Comparison of ENCODE assay signal across 1 cellular context in genomic region chr1:155322953-155323728, GRCh38.
TF ChIP-seq lines count a peak whose summit lies in the region.

No MANE protein-coding gene starts in this region.

TF ChIP-seq in HEK293, 187 proteins besides CTCF, POLR2A, EP300 and RAD21 (continued from another document and continues in another):
- TF ChIP-seq SCRT2 (tag by site-specific recombination; IDR thresholded peaks at IDR 0.05) (peak; percentile 24; the same call in 1 of the 2 replicates), ZNF747 (tag by site-specific recombination; IDR thresholded peaks at IDR 0.05) (no peak), ZFP69B (tag by site-specific recombination; IDR thresholded peaks at IDR 0.05) (peak; percentile 79), ZFHX2 (tag by site-specific recombination; conservative IDR thresholded peaks at IDR 0.05) (no peak), ZNF785 (tag by site-specific recombination; IDR thresholded peaks at IDR 0.05) (0 out of 2 replicates have a peak, but pooled peaks have one; percentile 19), ZNF10 (tag by site-specific recombination; IDR thresholded peaks at IDR 0.05) (no peak; the same call in 1 of the 2 replicates), ZNF626 (tag by site-specific recombination; IDR thresholded peaks at IDR 0.05) (no peak), TRIM28 (IDR thresholded peaks at IDR 0.05; ENCODE audit: borderline replicate concordance, low read length) (no peak), ZNF37A (tag by site-specific recombination; IDR thresholded peaks at IDR 0.05) (no peak), ZNF169 (tag by site-specific recombination; IDR thresholded peaks at IDR 0.05) (no peak), ZNF701 (tag by site-specific recombination; IDR thresholded peaks at IDR 0.05) (no peak), ZNF510 (tag by site-specific recombination; IDR thresholded peaks at IDR 0.05; ENCODE audit: insufficient replicate concordance) (no peak), PRDM4 (tag by site-specific recombination; IDR thresholded peaks at IDR 0.05) (no peak), ZNF664 (tag by site-specific recombination; IDR thresholded peaks at IDR 0.05) (no peak), YY2 (tag by site-specific recombination; IDR thresholded peaks at IDR 0.05) (no peak), KLF1 (tag by site-specific recombination; IDR thresholded peaks at IDR 0.05) (peak; percentile 66), ZNF391 (tag by site-specific recombination; IDR thresholded peaks at IDR 0.05; ENCODE audit: borderline replicate concordance, low read depth) (peak; percentile 78; the same call in 1 of the 2 replicates), GLIS2 (tag by site-specific recombination; IDR thresholded peaks at IDR 0.05) (peak; percentile 93), ZNF133 (tag by site-specific recombination; IDR thresholded peaks at IDR 0.05) (no peak), SETDB1 (IDR thresholded peaks at IDR 0.05; ENCODE audit: insufficient read length, low read length) (no peak), SP3 (tag by site-specific recombination; IDR thresholded peaks at IDR 0.05) (peak; percentile 86), ZNF692 (tag by site-specific recombination; IDR thresholded peaks at IDR 0.05) (peak; percentile 82), RBAK (tag by site-specific recombination; IDR thresholded peaks at IDR 0.05) (no peak), ZNF140 (tag by site-specific recombination; IDR thresholded peaks at IDR 0.05) (no peak), ZNF654 (tag by site-specific recombination; IDR thresholded peaks at IDR 0.05; ENCODE audit: low read depth) (peak; percentile 32), GLI4 (tag by site-specific recombination; IDR thresholded peaks at IDR 0.05) (no peak), ZNF175 (tag by site-specific recombination; IDR thresholded peaks at IDR 0.05) (no peak), ZNF221 (tag by site-specific recombination; IDR thresholded peaks at IDR 0.05; ENCODE audit: borderline replicate concordance) (no peak), ZNF350 (tag by site-specific recombination; IDR thresholded peaks at IDR 0.05) (no peak), ZNF558 (tag by site-specific recombination; IDR thresholded peaks at IDR 0.05) (no peak), HOXC10 (CRISPR knock-in tag; IDR thresholded peaks at IDR 0.05) (no peak), MYNN (tag by site-specific recombination; IDR thresholded peaks at IDR 0.05; ENCODE audit: borderline replicate concordance) (no peak), ZSCAN30 (tag by site-specific recombination; IDR thresholded peaks at IDR 0.05) (peak; percentile 94), ZNF366 (tag by site-specific recombination; conservative IDR thresholded peaks at IDR 0.05) (peak; percentile 99), ZNF621 (tag by site-specific recombination; IDR thresholded peaks at IDR 0.05) (no peak), ZXDB (tag by site-specific recombination; IDR thresholded peaks at IDR 0.05) (peak; percentile 42; the same call in 1 of the 2 replicates), ZNF792 (tag by site-specific recombination; IDR thresholded peaks at IDR 0.05) (no peak), SP2 (tag by site-specific recombination; IDR thresholded peaks at IDR 0.05) (peak; percentile 95), ZNF274 (IDR thresholded peaks at IDR 0.05; ENCODE audit: low read length) (no peak), ZNF274 (tag by site-specific recombination; IDR thresholded peaks at IDR 0.05; ENCODE audit: borderline replicate concordance) (no peak), ZBTB48 (tag by site-specific recombination; IDR thresholded peaks at IDR 0.05) (peak; percentile 97), ZNF341 (tag by site-specific recombination; IDR thresholded peaks at IDR 0.05; ENCODE audit: low read depth) (peak; percentile 94), ZSCAN16 (tag by site-specific recombination; IDR thresholded peaks at IDR 0.05) (no peak), KLF16 (tag by site-specific recombination; IDR thresholded peaks at IDR 0.05) (peak; percentile 69; the same call in 1 of the 2 replicates), ZNF335 (tag by site-specific recombination; conservative IDR thresholded peaks at IDR 0.05) (peak; percentile 80), TCF7L2 (IDR thresholded peaks at IDR 0.05; ENCODE audit: borderline replicate concordance, low read depth, low read length) (no peak), SCRT1 (tag by site-specific recombination; IDR thresholded peaks at IDR 0.05; ENCODE audit: borderline replicate concordance) (no peak), ZNF394 (tag by site-specific recombination; IDR thresholded peaks at IDR 0.05; ENCODE audit: borderline replicate concordance) (peak; percentile 72), ZNF214 (tag by site-specific recombination; IDR thresholded peaks at IDR 0.05; ENCODE audit: borderline replicate concordance) (no peak), ZNF184 (tag by site-specific recombination; IDR thresholded peaks at IDR 0.05) (no peak)
- TF ChIP-seq, protein P1, sequence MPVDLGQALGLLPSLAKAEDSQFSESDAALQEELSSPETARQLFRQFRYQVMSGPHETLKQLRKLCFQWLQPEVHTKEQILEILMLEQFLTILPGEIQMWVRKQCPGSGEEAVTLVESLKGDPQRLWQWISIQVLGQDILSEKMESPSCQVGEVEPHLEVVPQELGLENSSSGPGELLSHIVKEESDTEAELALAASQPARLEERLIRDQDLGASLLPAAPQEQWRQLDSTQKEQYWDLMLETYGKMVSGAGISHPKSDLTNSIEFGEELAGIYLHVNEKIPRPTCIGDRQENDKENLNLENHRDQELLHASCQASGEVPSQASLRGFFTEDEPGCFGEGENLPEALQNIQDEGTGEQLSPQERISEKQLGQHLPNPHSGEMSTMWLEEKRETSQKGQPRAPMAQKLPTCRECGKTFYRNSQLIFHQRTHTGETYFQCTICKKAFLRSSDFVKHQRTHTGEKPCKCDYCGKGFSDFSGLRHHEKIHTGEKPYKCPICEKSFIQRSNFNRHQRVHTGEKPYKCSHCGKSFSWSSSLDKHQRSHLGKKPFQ (tag by site-specific recombination; IDR thresholded peaks at IDR 0.05), result no peak
- TF ChIP-seq, protein P2, sequence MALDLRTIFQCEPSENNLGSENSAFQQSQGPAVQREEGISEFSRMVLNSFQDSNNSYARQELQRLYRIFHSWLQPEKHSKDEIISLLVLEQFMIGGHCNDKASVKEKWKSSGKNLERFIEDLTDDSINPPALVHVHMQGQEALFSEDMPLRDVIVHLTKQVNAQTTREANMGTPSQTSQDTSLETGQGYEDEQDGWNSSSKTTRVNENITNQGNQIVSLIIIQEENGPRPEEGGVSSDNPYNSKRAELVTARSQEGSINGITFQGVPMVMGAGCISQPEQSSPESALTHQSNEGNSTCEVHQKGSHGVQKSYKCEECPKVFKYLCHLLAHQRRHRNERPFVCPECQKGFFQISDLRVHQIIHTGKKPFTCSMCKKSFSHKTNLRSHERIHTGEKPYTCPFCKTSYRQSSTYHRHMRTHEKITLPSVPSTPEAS (tag by site-specific recombination; IDR thresholded peaks at IDR 0.05), result no peak
- TF ChIP-seq, protein P3, sequence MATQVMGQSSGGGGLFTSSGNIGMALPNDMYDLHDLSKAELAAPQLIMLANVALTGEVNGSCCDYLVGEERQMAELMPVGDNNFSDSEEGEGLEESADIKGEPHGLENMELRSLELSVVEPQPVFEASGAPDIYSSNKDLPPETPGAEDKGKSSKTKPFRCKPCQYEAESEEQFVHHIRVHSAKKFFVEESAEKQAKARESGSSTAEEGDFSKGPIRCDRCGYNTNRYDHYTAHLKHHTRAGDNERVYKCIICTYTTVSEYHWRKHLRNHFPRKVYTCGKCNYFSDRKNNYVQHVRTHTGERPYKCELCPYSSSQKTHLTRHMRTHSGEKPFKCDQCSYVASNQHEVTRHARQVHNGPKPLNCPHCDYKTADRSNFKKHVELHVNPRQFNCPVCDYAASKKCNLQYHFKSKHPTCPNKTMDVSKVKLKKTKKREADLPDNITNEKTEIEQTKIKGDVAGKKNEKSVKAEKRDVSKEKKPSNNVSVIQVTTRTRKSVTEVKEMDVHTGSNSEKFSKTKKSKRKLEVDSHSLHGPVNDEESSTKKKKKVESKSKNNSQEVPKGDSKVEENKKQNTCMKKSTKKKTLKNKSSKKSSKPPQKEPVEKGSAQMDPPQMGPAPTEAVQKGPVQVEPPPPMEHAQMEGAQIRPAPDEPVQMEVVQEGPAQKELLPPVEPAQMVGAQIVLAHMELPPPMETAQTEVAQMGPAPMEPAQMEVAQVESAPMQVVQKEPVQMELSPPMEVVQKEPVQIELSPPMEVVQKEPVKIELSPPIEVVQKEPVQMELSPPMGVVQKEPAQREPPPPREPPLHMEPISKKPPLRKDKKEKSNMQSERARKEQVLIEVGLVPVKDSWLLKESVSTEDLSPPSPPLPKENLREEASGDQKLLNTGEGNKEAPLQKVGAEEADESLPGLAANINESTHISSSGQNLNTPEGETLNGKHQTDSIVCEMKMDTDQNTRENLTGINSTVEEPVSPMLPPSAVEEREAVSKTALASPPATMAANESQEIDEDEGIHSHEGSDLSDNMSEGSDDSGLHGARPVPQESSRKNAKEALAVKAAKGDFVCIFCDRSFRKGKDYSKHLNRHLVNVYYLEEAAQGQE (tag by site-specific recombination; IDR thresholded peaks at IDR 0.05), result peak; percentile 36; the same call in 1 of the 2 replicates
- TF ChIP-seq, protein P4, sequence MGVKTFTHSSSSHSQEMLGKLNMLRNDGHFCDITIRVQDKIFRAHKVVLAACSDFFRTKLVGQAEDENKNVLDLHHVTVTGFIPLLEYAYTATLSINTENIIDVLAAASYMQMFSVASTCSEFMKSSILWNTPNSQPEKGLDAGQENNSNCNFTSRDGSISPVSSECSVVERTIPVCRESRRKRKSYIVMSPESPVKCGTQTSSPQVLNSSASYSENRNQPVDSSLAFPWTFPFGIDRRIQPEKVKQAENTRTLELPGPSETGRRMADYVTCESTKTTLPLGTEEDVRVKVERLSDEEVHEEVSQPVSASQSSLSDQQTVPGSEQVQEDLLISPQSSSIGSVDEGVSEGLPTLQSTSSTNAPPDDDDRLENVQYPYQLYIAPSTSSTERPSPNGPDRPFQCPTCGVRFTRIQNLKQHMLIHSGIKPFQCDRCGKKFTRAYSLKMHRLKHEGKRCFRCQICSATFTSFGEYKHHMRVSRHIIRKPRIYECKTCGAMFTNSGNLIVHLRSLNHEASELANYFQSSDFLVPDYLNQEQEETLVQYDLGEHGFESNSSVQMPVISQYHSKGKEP (tag by site-specific recombination; IDR thresholded peaks at IDR 0.05), result no peak
- TF ChIP-seq, protein P5, sequence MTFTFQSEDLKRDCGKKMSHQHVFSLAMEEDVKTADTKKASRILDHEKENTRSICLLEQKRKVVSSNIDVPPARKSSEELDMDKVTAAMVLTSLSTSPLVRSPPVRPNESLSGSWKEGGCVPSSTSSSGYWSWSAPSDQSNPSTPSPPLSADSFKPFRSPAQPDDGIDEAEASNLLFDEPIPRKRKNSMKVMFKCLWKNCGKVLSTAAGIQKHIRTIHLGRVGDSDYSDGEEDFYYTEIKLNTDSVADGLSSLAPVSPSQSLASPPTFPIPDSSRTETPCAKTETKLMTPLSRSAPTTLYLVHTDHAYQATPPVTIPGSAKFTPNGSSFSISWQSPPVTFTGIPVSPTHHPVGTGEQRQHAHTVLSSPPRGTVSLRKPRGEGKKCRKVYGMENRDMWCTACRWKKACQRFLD (tag by site-specific recombination; IDR thresholded peaks at IDR 0.05), result no peak
- TF ChIP-seq, protein P6, sequence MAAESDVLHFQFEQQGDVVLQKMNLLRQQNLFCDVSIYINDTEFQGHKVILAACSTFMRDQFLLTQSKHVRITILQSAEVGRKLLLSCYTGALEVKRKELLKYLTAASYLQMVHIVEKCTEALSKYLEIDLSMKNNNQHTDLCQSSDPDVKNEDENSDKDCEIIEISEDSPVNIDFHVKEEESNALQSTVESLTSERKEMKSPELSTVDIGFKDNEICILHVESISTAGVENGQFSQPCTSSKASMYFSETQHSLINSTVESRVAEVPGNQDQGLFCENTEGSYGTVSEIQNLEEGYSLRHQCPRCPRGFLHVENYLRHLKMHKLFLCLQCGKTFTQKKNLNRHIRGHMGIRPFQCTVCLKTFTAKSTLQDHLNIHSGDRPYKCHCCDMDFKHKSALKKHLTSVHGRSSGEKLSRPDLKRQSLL (tag by site-specific recombination; IDR thresholded peaks at IDR 0.05), result 0 out of 2 replicates have a peak, but pooled peaks have one; percentile 9
